Comparison of ENCODE assay signal across 25 cellular contexts in the genomic region with DNA sequence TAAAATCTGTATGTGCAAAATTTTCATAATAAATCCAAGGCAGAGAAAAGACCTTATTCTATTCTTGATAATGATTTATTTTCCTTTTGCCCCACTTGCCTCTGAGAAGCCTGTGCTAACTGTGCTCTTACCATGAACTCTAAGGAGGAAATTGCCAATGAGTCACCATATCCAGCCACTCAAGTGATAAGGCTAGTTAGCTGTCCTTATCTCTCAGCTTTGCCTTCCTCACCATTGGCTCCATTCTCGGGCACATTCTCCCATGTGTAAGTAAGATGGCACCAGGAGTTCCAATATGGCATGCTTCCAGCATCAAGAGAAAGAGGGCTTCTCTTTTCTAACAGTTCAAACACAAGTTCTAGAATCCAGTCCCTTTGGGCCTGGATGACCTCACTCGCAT.
"Had no signal": no experiment of that assay in that cellular context is flagged by ENCODE, and none has a peak within 500 bp of the region (broad histone marks: within the 10 kb centered on the region; RNA-seq: fewer than 3 reads in every experiment).

No MANE protein-coding gene starts in this region.

- ATAC-seq: activated CD8-positive, alpha-beta memory T cell treated with anti-CD3 and anti-CD28 coated beads, Interleukin-2, amount 10 ng/mL, durations not matched to agents 7 days and 5 days; activated CD8-positive, alpha-beta T cell treated with anti-CD3 and anti-CD28 coated beads for 36 hours; activated naive CD8-positive, alpha-beta T cell treated with anti-CD3 and anti-CD28 coated beads, Interleukin-2, amount 50 U/mL, for 24 hours; body of pancreas; esophagus mucosa; gastroesophageal sphincter; heart left ventricle; sciatic nerve; SK-N-SH treated with all-trans-retinoic acid at 6 μM for 48 hours; stimulated activated naive B cell treated with anti-CD40 and anti-IgM and Interleukin-4, amounts not matched to agents 10 μg/mL and 1 μg/mL and 100 μg/mL, for 72 hours had no signal

- H3K27me3 ChIP-seq: body of pancreas, gastroesophageal sphincter, heart left ventricle had no signal

- H3K4me1 ChIP-seq: body of pancreas, heart left ventricle had no signal

- DNase-seq: activated CD4-positive, alpha-beta T cell treated with anti-CD3 and anti-CD28 coated beads, Interleukin-2, amount 10 ng/mL, durations not matched to agents 7 days and 5 days; activated CD4-positive, CD25-positive, alpha-beta regulatory T cell treated with anti-CD3 and anti-CD28 coated beads, Interleukin-2, amount 50 U/mL, for 72 hours; activated CD8-positive, alpha-beta memory T cell treated with anti-CD3 and anti-CD28 coated beads, Interleukin-2, amount 10 ng/mL, durations not matched to agents 7 days and 5 days; activated CD8-positive, alpha-beta T cell treated with anti-CD3 and anti-CD28 coated beads for 36 hours; activated effector memory CD4-positive, alpha-beta T cell treated with anti-CD3 and anti-CD28 coated beads, Interleukin-2, amount 50 U/mL, for 16 hours; activated naive CD4-positive, alpha-beta T cell treated with anti-CD3 and anti-CD28 coated beads, Interleukin-2, amount 50 U/mL, for 16 hours; activated naive CD8-positive, alpha-beta T cell treated with anti-CD3 and anti-CD28 coated beads, Interleukin-2, amount 50 U/mL, for 24 hours; activated T-cell treated with anti-CD3 and anti-CD28 coated beads for 4 hours; body of pancreas; caudate nucleus; effector memory CD4-positive, alpha-beta T cell; heart left ventricle; kidney; occipital lobe; stimulated activated CD4-positive, alpha-beta T cell treated with anti-CD3 and anti-CD28 coated beads, Interleukin-15, amount 100 ng/mL, for 24 hours; stimulated activated CD4-positive, alpha-beta T cell treated with anti-CD3 and anti-CD28 coated beads, Interleukin-2, amount 100 ng/mL, for 48 hours; stimulated activated CD8-positive, alpha-beta memory T cell treated with anti-CD3 and anti-CD28 coated beads, Interleukin-4, amount 100 ng/mL, for 48 hours; stimulated activated naive B cell treated with anti-CD40 and anti-IgM and Interleukin-4, amounts not matched to agents 10 μg/mL and 1 μg/mL and 100 μg/mL, for 72 hours; WERI-Rb-1 had no signal

- H3K4me3 ChIP-seq: body of pancreas, gastroesophageal sphincter, heart left ventricle, smooth muscle cell, thoracic aorta had no signal

- H3K27ac ChIP-seq: body of pancreas, gastroesophageal sphincter, heart left ventricle, thoracic aorta, WERI-Rb-1 had no signal

- H3K9me3 ChIP-seq: body of pancreas, gastroesophageal sphincter, heart left ventricle, thoracic aorta had no signal

- H3K36me3 ChIP-seq: gastroesophageal sphincter, heart left ventricle, thoracic aorta, WERI-Rb-1 had no signal
